In the genomic region with DNA sequence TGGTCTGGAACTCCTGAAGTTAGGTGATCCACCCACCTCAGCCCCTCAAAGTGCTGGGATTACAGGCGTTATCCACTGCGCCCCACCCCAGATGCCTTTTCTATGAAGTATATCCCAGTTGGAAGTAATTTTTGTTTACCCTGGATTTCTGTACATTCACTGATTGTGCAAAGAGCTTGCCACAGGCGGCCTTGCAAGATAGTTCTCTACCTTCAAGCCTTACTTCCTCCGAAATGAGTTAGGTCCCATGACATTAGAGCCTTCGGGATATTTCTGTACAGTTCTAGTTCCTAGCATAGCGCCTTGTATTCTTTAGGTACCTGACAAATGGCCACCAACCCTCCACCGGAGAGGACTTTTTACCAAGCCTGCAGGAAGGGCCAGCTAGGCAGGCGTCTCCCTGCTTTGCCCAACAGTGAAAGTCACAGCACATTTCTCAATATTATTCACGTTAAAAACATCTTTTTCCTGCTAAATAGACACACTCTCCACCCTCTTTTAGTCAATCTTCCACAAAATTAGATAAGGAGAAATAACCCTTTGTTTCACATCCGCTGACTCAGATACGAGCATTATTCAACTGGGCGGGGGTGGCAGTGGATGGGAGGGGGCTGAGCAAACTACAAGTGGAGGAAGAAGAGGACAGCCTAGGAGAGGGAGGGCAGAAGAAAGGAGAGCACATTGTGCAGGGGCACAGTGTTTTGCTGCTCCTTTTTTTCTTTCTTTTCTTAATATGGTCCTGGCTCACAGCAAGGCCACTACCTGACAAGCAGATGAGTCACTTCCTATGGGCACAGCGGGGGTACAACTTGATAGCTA, we compare ENCODE assay signal across 8 cellular contexts. TPM values are rescaled to one million over a fixed set of nuclear protein-coding genes. Genes with fewer than 3 reads are reported as not detected.
DNase-seq lines count a peak whose midpoint lies in the region; ATAC-seq and TF ChIP-seq lines count a peak whose summit lies in the region.

No MANE protein-coding gene starts in this region.

- intact Hi-C loops in lower lobe of right lung (cut with DNase I) = no loop called here

- no peak for TF ChIP-seq CTCF in lower lobe of right lung (IDR thresholded peaks at IDR 0.05)

- peak; percentile 99 for DNase-seq in NT2/D1 (ENCODE audit: low read depth, low spot score)
- DNase-seq in central memory CD8-positive, alpha-beta T cell (ENCODE audit: low spot score in 2 of 2) = no peak
- no peak for DNase-seq in lower lobe of right lung
- no peak for DNase-seq in NCI-H446 (lab: John Stamatoyannopoulos, UW)
- no peak for DNase-seq in activated CD4-positive, CD25-positive, alpha-beta regulatory T cell (lab: John Stamatoyannopoulos, UW)
- no peak for DNase-seq in NCI-H1694 treated with DMSO at 0.1 percent for 48 hours (lab: John Stamatoyannopoulos, UW)

- H3K27me3 Mint-ChIP-seq in central memory CD8-positive, alpha-beta T cell = peaks cover 36% of the 10 kb centered on the region

- no peak overlapping the region for H3K27ac ChIP-seq in lower lobe of right lung

- peak; percentile 11 for ATAC-seq in GM18498 (IDR thresholded peaks at IDR 0.05; ENCODE audit: unreplicated experiment)
- peak; percentile 21 for ATAC-seq in central memory CD8-positive, alpha-beta T cell (replicated peaks; ENCODE audit: extremely low read depth, poor library complexity, severe bottlenecking)
- ATAC-seq in lower lobe of right lung = peak in 1 of 2 donors; percentile 13
- ATAC-seq in GM21786 (IDR thresholded peaks at IDR 0.05; ENCODE audit: unreplicated experiment) = no peak

- peaks cover 13% of the 10 kb centered on the region for H3K4me1 Mint-ChIP-seq in central memory CD8-positive, alpha-beta T cell

- H3K27ac Mint-ChIP-seq in central memory CD8-positive, alpha-beta T cell (ENCODE audit: low read depth) = peak overlapping the region; percentile 57

- peak overlapping the region; percentile 79 for H3K4me3 Mint-ChIP-seq in central memory CD8-positive, alpha-beta T cell

- no peaks in the 10 kb centered on the region for H3K9me3 Mint-ChIP-seq in central memory CD8-positive, alpha-beta T cell

- H3K4me1 ChIP-seq in NT2/D1 (ENCODE audit: insufficient read depth, insufficient read length) (peaks cover 10% of the 10 kb centered on the region), lower lobe of right lung (peaks cover 20% of the 10 kb centered on the region)

- H3K4me3 ChIP-seq in NT2/D1 (ENCODE audit: insufficient read length, low read depth) = peak overlapping the region; percentile 13
- peak overlapping the region; percentile 55 for H3K4me3 ChIP-seq in lower lobe of right lung

- H3K27me3 ChIP-seq in NT2/D1 (ENCODE audit: insufficient read depth, insufficient read length) = peaks cover 8% of the 10 kb centered on the region
- peaks cover 26% of the 10 kb centered on the region for H3K27me3 ChIP-seq in lower lobe of right lung (ENCODE audit: low read depth)

- no peaks in the 10 kb centered on the region for H3K9me3 ChIP-seq in NT2/D1 (ENCODE audit: insufficient read depth, low read length)
- no peaks in the 10 kb centered on the region for H3K9me3 ChIP-seq in lower lobe of right lung

- H3K36me3 Mint-ChIP-seq in central memory CD8-positive, alpha-beta T cell (ENCODE audit: insufficient read depth) = no peaks in the 10 kb centered on the region

- peaks cover 16% of the 10 kb centered on the region for H3K36me3 ChIP-seq in NT2/D1 (ENCODE audit: insufficient read depth, insufficient read length, low read length)
- no peaks in the 10 kb centered on the region for H3K36me3 ChIP-seq in lower lobe of right lung

- peak overlapping the region; percentile 51 for H3K9ac ChIP-seq in NT2/D1 (ENCODE audit: insufficient read length, low read depth)

RNA-seq across cellular contexts. Expression of gene CAPRIN2, which starts 40.0 kb away (rescaled TPM):
- 20.4 TPM for total RNA-seq in lower lobe of right lung
